ENCODE assay signal across 11 cellular contexts in the genomic region with DNA sequence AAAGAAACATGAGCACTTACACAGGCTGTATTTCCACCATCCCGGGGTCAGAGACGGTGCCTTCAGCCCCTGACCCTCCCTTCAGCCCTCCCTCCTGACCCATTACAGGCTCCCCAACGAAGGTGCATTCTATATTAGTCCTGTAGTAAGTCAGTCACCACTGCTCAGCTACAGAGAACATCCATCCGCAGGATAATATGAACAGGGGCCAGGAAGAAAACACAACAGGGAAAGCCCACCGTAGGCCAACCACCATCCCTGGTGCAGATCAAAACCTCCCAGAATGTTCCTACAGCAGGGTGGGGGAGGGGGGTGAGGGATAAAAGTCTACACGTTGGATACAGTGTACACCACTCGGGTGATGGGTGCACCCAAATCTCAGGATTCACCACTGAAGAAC. TPM values are rescaled to one million over a fixed set of nuclear protein-coding genes. Genes with fewer than 3 reads are reported as not detected.
A peak's percentile ranks its signal among the peaks of the same experiment; 100 is the strongest.
DNase-seq lines count a peak whose midpoint lies in the region; ATAC-seq, FAIRE-seq and TF ChIP-seq lines count a peak whose summit lies in the region.
"Had no signal": no experiment of that assay in that cellular context is flagged by ENCODE, and none has a peak within 500 bp of the region (broad histone marks: within the 10 kb centered on the region; RNA-seq: fewer than 3 reads in every experiment).

No MANE protein-coding gene starts in this region.

- CTCF ChIA-PET in activated CD8-positive, alpha-beta memory T cell treated with anti-CD3 and anti-CD28 coated beads, Interleukin-2, amount 10 ng/mL, durations not matched to agents 7 days and 5 days (lab: Charles Lee) = no interaction called here
- CTCF ChIA-PET in H1 (lab: Charles Lee; ENCODE audit: partially characterized antibody) = interaction anchor here (1.1 to 3.5 kb wide), 5 partner anchors 9 to 135 kb away, joined by 3 to 18 read pairs (median 6); no protein-coding TSS in a partner anchor

- H3K27ac ChIP-seq in H1 (ENCODE audit: low read depth, low read length) (no peak overlapping the region), transverse colon (peak overlapping the region; percentile 78 to 90 (median 82))

- H3K56ac ChIP-seq in H1 (replicated peaks; ENCODE audit: insufficient read length, low read depth, low read length) = no peak overlapping the region

- H3K27me3 ChIP-seq in H1 (replicated peaks in 1 of 4; ENCODE audit: control insufficient read depth in 3 of 4, extremely low read depth in 1 of 4, insufficient read depth in 3 of 4, low read length in 3 of 4) (no peaks in the 10 kb centered on the region), transverse colon (no peaks in the 10 kb centered on the region)

- no peak overlapping the region for H3K14ac ChIP-seq in H1 (ENCODE audit: insufficient read length)

- H3K4me2 ChIP-seq in H1 (ENCODE audit: insufficient read depth in 1 of 2, low read depth in 2 of 2, low read length in 2 of 2) = peak overlapping the region; percentile 1 to 32; a peak in 3 of 4 replicates

- H3K36me3 ChIP-seq in H1 (ENCODE audit: control insufficient read depth in 2 of 4, insufficient read depth in 4 of 4, low read length in 3 of 4) (no peaks in the 10 kb centered on the region), transverse colon (no peaks in the 10 kb centered on the region)

- no peak overlapping the region for H2AFZ ChIP-seq in H1 (ENCODE audit: low read length)

- no peak overlapping the region for H3K4ac ChIP-seq in H1 (replicated peaks; ENCODE audit: insufficient read length, low read depth, low read length)

- no peak overlapping the region for H4K91ac ChIP-seq in H1 (replicated peaks; ENCODE audit: insufficient read length, low read length)

- no peak overlapping the region for H3K23ac ChIP-seq in H1 (ENCODE audit: insufficient read length)

- no peaks in the 10 kb centered on the region for H3K4me1 Mint-ChIP-seq in activated CD8-positive, alpha-beta memory T cell treated with anti-CD3 and anti-CD28 coated beads, Interleukin-2, amount 10 ng/mL, durations not matched to agents 7 days and 5 days
- peaks cover 70% of the 10 kb centered on the region for H3K4me1 Mint-ChIP-seq in nephron progenitor cell
- H3K4me1 Mint-ChIP-seq: activated naive CD8-positive, alpha-beta T cell treated with anti-CD3 and anti-CD28 coated beads for 36 hours had no signal

- TF ChIP-seq POLR2A in H1 (IDR thresholded peaks at IDR 0.05; ENCODE audit: control extremely low read depth in 1 of 2, low read depth in 2 of 2, low read length in 2 of 2) = no peak
- TF ChIP-seq POLR2A in transverse colon (IDR thresholded peaks at IDR 0.05) = no peak

- H2AK5ac ChIP-seq in H1 (ENCODE audit: low read depth, low read length) = peak overlapping the region; percentile 75; the same call in 1 of the 2 replicates

- H4K20me1 ChIP-seq in H1 (replicated peaks in 1 of 2; ENCODE audit: control insufficient read depth in 1 of 2, insufficient read depth in 2 of 2, low read length in 2 of 2) = peaks cover 16 to 22% of the 10 kb centered on the region in 2 experiments

- H2BK12ac ChIP-seq in H1 (ENCODE audit: low read depth, low read length) = peak overlapping the region; percentile 39; the same call in 1 of the 2 replicates

- no peak for ATAC-seq in activated CD8-positive, alpha-beta memory T cell treated with anti-CD3 and anti-CD28 coated beads, Interleukin-2, amount 10 ng/mL, durations not matched to agents 7 days and 5 days
- ATAC-seq in HG02763 (IDR thresholded peaks at IDR 0.05; ENCODE audit: unreplicated experiment) = no peak
- no peak for ATAC-seq in HG02981 (IDR thresholded peaks at IDR 0.05; ENCODE audit: unreplicated experiment)

- no peak overlapping the region for H2BK20ac ChIP-seq in H1 (ENCODE audit: low read length)

- H2BK120ac ChIP-seq in H1 (replicated peaks; ENCODE audit: low read depth, low read length) = no peak overlapping the region

- no peak for TF ChIP-seq EP300 in H1 (IDR thresholded peaks at IDR 0.05; ENCODE audit: borderline replicate concordance in 1 of 2, low read depth in 2 of 2, low read length in 2 of 2)
- no peak for TF ChIP-seq EP300 in transverse colon (IDR thresholded peaks at IDR 0.05; ENCODE audit: low read depth)

- peaks cover 11 to 32% (median 26%) of the 10 kb centered on the region in 4 experiments for H3K4me1 ChIP-seq in H1 (replicated peaks in 1 of 4; ENCODE audit: control insufficient read depth in 3 of 4, insufficient read depth in 4 of 4, low read length in 3 of 4)
- H3K4me1 ChIP-seq in transverse colon = peaks cover 26 to 44% (median 33%) of the 10 kb centered on the region in 4 donors

- no peak overlapping the region for H3K18ac ChIP-seq in H1 (ENCODE audit: extremely low read depth, low read length)

- TF ChIP-seq RAD21 in H1 (IDR thresholded peaks at IDR 0.05 in 1 of 2, conservative IDR thresholded peaks at IDR 0.05 in 1 of 2; ENCODE audit: low read depth in 2 of 2, low read length in 2 of 2) = no peak

- H3K27me3 Mint-ChIP-seq in activated CD8-positive, alpha-beta memory T cell treated with anti-CD3 and anti-CD28 coated beads, Interleukin-2, amount 10 ng/mL, durations not matched to agents 7 days and 5 days = no peaks in the 10 kb centered on the region
- peaks cover 5% of the 10 kb centered on the region for H3K27me3 Mint-ChIP-seq in nephron progenitor cell (ENCODE audit: low read depth, poor library complexity)
- H3K27me3 Mint-ChIP-seq: activated naive CD8-positive, alpha-beta T cell treated with anti-CD3 and anti-CD28 coated beads for 36 hours had no signal

- H3K36me3 Mint-ChIP-seq in activated CD8-positive, alpha-beta memory T cell treated with anti-CD3 and anti-CD28 coated beads, Interleukin-2, amount 10 ng/mL, durations not matched to agents 7 days and 5 days = no peaks in the 10 kb centered on the region
- H3K36me3 Mint-ChIP-seq in nephron progenitor cell (ENCODE audit: low read depth) = peaks cover 39% of the 10 kb centered on the region
- H3K36me3 Mint-ChIP-seq: activated naive CD8-positive, alpha-beta T cell treated with anti-CD3 and anti-CD28 coated beads for 36 hours had no signal

- H3K9me3 Mint-ChIP-seq in activated CD8-positive, alpha-beta memory T cell treated with anti-CD3 and anti-CD28 coated beads, Interleukin-2, amount 10 ng/mL, durations not matched to agents 7 days and 5 days (ENCODE audit: low read depth) = no peaks in the 10 kb centered on the region
- H3K9me3 Mint-ChIP-seq in nephron progenitor cell = peaks cover 26% of the 10 kb centered on the region
- H3K9me3 Mint-ChIP-seq: activated naive CD8-positive, alpha-beta T cell treated with anti-CD3 and anti-CD28 coated beads for 36 hours had no signal

- H3K9ac ChIP-seq in H1 (replicated peaks in 1 of 4; ENCODE audit: extremely low read depth in 1 of 4, low read depth in 3 of 4, low read length in 3 of 4) = no peak overlapping the region; a peak in 1 of 7 replicates

- H3K4me3 Mint-ChIP-seq in activated CD8-positive, alpha-beta memory T cell treated with anti-CD3 and anti-CD28 coated beads, Interleukin-2, amount 10 ng/mL, durations not matched to agents 7 days and 5 days = no peak overlapping the region
- peak overlapping the region; percentile 71 for H3K4me3 Mint-ChIP-seq in nephron progenitor cell
- H3K4me3 Mint-ChIP-seq: activated naive CD8-positive, alpha-beta T cell treated with anti-CD3 and anti-CD28 coated beads for 36 hours had no signal

- in situ Hi-C loops in transverse colon (cut with MboI; ENCODE audit: low pct_ligation_motif_present in 1 of 4, low pct_unique_long_range_greater_than_20kb in 1 of 4, low sequenced_read_pairs in 3 of 4) = loop anchor here in 2 of 4 donors (25.0 kb wide), 1 partner anchor 142 kb away; no protein-coding TSS in a partner anchor

- H4K5ac ChIP-seq in H1 (ENCODE audit: insufficient read length, low read depth, low read length) = no peak overlapping the region

- peaks cover 26% of the 10 kb centered on the region for H3K79me1 ChIP-seq in H1 (ENCODE audit: low read depth, low read length)

- H3K27ac Mint-ChIP-seq in activated CD8-positive, alpha-beta memory T cell treated with anti-CD3 and anti-CD28 coated beads, Interleukin-2, amount 10 ng/mL, durations not matched to agents 7 days and 5 days = no peak overlapping the region
- peak overlapping the region; percentile 96 for H3K27ac Mint-ChIP-seq in nephron progenitor cell
- H3K27ac Mint-ChIP-seq: activated naive CD8-positive, alpha-beta T cell treated with anti-CD3 and anti-CD28 coated beads for 36 hours had no signal

- no peak overlapping the region for H2BK15ac ChIP-seq in H1 (ENCODE audit: low read length)

- H4K8ac ChIP-seq in H1 (ENCODE audit: extremely low read depth, insufficient read depth, low read length) = 0 out of 2 replicates have a peak overlapping the region, but pooled peaks have one; percentile 17

- TF ChIP-seq CTCF in H1 (IDR thresholded peaks at IDR 0.05; ENCODE audit: control extremely low read depth in 1 of 3, insufficient read depth in 1 of 3, low read depth in 1 of 3, low read length in 3 of 3) (no peak), nephron progenitor cell (IDR thresholded peaks at IDR 0.05) (no peak), transverse colon (IDR thresholded peaks at IDR 0.05) (no peak)

- H3K4me3 ChIP-seq in H1 (ENCODE audit: extremely low read depth in 1 of 4, insufficient read depth in 2 of 4, low read depth in 3 of 4, low read length in 4 of 4) (no peak overlapping the region), transverse colon (no peak overlapping the region)

- no peaks in the 10 kb centered on the region for H3K9me3 ChIP-seq in H1 (ENCODE audit: insufficient read depth in 2 of 2, low read depth in 1 of 2, low read length in 1 of 2)
- no peaks in the 10 kb centered on the region for H3K9me3 ChIP-seq in transverse colon

- peaks cover 16 to 75% of the 10 kb centered on the region in 2 experiments for H3K79me2 ChIP-seq in H1 (ENCODE audit: control insufficient read depth in 1 of 2, insufficient read depth in 2 of 2, low read length in 2 of 2)

- intact Hi-C loops in transverse colon (cut with DNase I; ENCODE audit: low total_unique reads) = no loop called here

- DNase-seq in activated CD8-positive, alpha-beta memory T cell treated with anti-CD3 and anti-CD28 coated beads, Interleukin-2, amount 10 ng/mL, durations not matched to agents 7 days and 5 days = peak; percentile 14
- DNase-seq in activated CD8-positive, alpha-beta memory T cell treated with anti-CD3 and anti-CD28 coated beads, Interleukin-2, amount 50 U/mL, for 4 hours = no peak
- DNase-seq in H1 (ENCODE audit: low read depth in 1 of 2, low spot score in 2 of 2) (no peak), nephron progenitor cell (no peak), transverse colon (no peak), cortex of kidney (lab: John Stamatoyannopoulos, UW) (no peak)
- DNase-seq: activated CD4-positive, CD25-positive, alpha-beta regulatory T cell; activated naive CD8-positive, alpha-beta T cell treated with anti-CD3 and anti-CD28 coated beads for 36 hours; NK-92 treated with Interleukin-12 subunit alpha and Interleukin-12 subunit beta, amount 100 ng/mL, for 24 hours had no signal

- no peaks in the 10 kb centered on the region for H3K23me2 ChIP-seq in H1 (ENCODE audit: low read depth, low read length)

- no peak overlapping the region for H2BK5ac ChIP-seq in H1 (ENCODE audit: low read depth, low read length)

- POLR2A ChIA-PET in H1 (lab: Charles Lee; ENCODE audit: partially characterized antibody) = interaction anchor here (0.5 to 2.1 kb wide), 6 partner anchors 10 to 1137 kb away, joined by 3 to 8 read pairs (median 4); no protein-coding TSS in a partner anchor

- WGBS in H1 (ENCODE audit: extremely low coverage in 1 of 2, insufficient coverage in 1 of 2, insufficient read length in 1 of 2, insufficient replicate concordance in 2 of 2, low coverage in 1 of 2, low lambda C conversion rate in 2 of 2, missing lambda C conversion rate in 1 of 2), 2 experiments = 77% methylated on average over 7 of the region's 7 CpGs; no CpG with 5 or more reads in 1 of the 2 experiments
- 66 to 79% methylated on average over 2 to 7 of the region's 7 CpGs for WGBS in transverse colon (ENCODE audit: low coverage in 1 of 2), 2 donors

- FAIRE-seq in H1 (lab: Jason Lieb, UNC) = no peak

RNA-seq across cellular contexts. Expression of gene PXDN, which starts 15.1 kb away (rescaled TPM):
- total RNA-seq in activated CD8-positive, alpha-beta memory T cell treated with anti-CD3 and anti-CD28 coated beads, Interleukin-2, amount 10 ng/mL, durations not matched to agents 7 days and 5 days = 1 to 10 TPM; 2.0 to 3.1 TPM
- total RNA-seq in H1 (2021; fragmentation: NEBNext Ultra II Directional; extraction: Animal tissue kit (Norgen Biotek cat#: 25700)) = 131 and 141 TPM in 2 replicates
- polyA plus RNA-seq in H1 (2011; rRNA removed) = 104 and 204 TPM in 2 replicates
- polyA plus RNA-seq in H1 (2011; cell fraction: cytosol; rRNA removed) = 80.0 TPM
- polyA plus RNA-seq in H1 (2011; cell fraction: nucleus; rRNA removed) = 206 TPM
- polyA plus RNA-seq in H1 (2012, experiment 1 of 2) = 74.0 to 91.4 TPM (median 80.3 TPM) in 4 replicates
- 31.1 TPM for polyA plus RNA-seq in H1 (2012, experiment 2 of 2)
- 208 TPM for polyA plus RNA-seq in H1 (2013, experiment 1 of 2)
- 187 TPM for polyA plus RNA-seq in H1 (2013, experiment 2 of 2)
- polyA minus RNA-seq in H1 (2011; rRNA and poly(A)+ RNA removed) = 68.1 and 71.5 TPM in 2 replicates
- polyA minus RNA-seq in H1 (2011; cell fraction: cytosol; rRNA and poly(A)+ RNA removed) = 54.3 TPM
- polyA minus RNA-seq in H1 (2011; cell fraction: nucleus; rRNA and poly(A)+ RNA removed) = 58.5 TPM
- 10 to 100 TPM in 3 of 4 donors, 1 to 10 TPM in 1; 9.0 to 46.2 (median 18.5) TPM for total RNA-seq in transverse colon
